9 cellular contexts compared by ENCODE assay signal in the genomic region with DNA sequence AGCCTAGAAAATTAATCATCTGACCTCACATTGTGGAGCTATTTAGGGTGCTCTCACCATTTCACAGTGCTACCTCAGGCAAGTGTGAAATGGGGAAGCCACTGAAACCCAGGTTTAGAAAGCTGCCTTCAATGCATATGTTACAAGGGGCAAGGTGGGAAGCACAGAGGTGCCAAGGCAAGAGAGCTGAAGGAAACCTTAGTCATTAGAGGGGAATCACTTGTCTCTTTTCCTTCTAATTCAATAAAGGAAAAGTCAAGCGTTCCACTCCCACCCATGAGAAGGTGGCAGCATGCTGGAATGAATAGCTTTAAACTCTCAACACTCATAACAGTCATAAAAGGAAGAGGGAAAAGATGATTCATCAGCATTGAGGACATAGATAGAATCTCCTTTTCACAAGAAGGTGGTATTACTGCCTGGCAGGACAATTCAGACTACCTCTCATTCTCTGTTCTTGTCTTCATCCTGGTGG.
DNase-seq lines count a peak whose midpoint lies in the region; ATAC-seq and TF ChIP-seq lines count a peak whose summit lies in the region.
"Had no signal": no experiment of that assay in that cellular context is flagged by ENCODE, and none has a peak within 500 bp of the region (broad histone marks: within the 10 kb centered on the region; RNA-seq: fewer than 3 reads in every experiment).

No MANE protein-coding gene starts in this region.

- H3K9me3 Mint-ChIP-seq in effector memory CD8-positive, alpha-beta T cell, result peaks cover 3 to 7% of the 10 kb centered on the region in 2 donors

- no peak overlapping the region for H3K4me3 Mint-ChIP-seq in effector memory CD8-positive, alpha-beta T cell

- DNase-seq in choroid plexus epithelial cell (ENCODE audit: low read depth) (peak; percentile 50), NCI-H2107 (lab: John Stamatoyannopoulos, UW) (no peak)
- no peak for DNase-seq in activated naive CD4-positive, alpha-beta T cell treated with anti-CD3 and anti-CD28 coated beads, Interleukin-2, amount 50 U/mL, for 16 hours
- no peak for DNase-seq in activated CD8-positive, alpha-beta memory T cell treated with anti-CD3 and anti-CD28 coated beads for 24 hours
- DNase-seq in effector memory CD8-positive, alpha-beta T cell, result no peak
- DNase-seq: upper lobe of left lung had no signal

- no peaks in the 10 kb centered on the region for H3K4me1 Mint-ChIP-seq in effector memory CD8-positive, alpha-beta T cell (ENCODE audit: low read depth in 2 of 2)

- ATAC-seq in GM18517 (IDR thresholded peaks at IDR 0.05; ENCODE audit: unreplicated experiment) (peak; percentile 77), GM21717 (IDR thresholded peaks at IDR 0.05; ENCODE audit: unreplicated experiment) (peak; percentile 83), HG03378 (IDR thresholded peaks at IDR 0.05; ENCODE audit: unreplicated experiment) (peak; percentile 82)
- no peak for ATAC-seq in effector memory CD8-positive, alpha-beta T cell (replicated peaks)

- no peak overlapping the region for H3K4me3 ChIP-seq in choroid plexus epithelial cell (ENCODE audit: low read depth, low read length)
- H3K4me3 ChIP-seq: upper lobe of left lung had no signal

- no peak for TF ChIP-seq CTCF in choroid plexus epithelial cell (conservative IDR thresholded peaks at IDR 0.05; ENCODE audit: low read depth, low read length)

- no peak overlapping the region for H3K27ac Mint-ChIP-seq in effector memory CD8-positive, alpha-beta T cell

- H3K27me3 Mint-ChIP-seq in effector memory CD8-positive, alpha-beta T cell, result no peaks in the 10 kb centered on the region

- H3K36me3 Mint-ChIP-seq in effector memory CD8-positive, alpha-beta T cell (ENCODE audit: insufficient read depth), result no peaks in the 10 kb centered on the region
